10 cellular contexts compared by ENCODE assay signal in the genomic region with DNA sequence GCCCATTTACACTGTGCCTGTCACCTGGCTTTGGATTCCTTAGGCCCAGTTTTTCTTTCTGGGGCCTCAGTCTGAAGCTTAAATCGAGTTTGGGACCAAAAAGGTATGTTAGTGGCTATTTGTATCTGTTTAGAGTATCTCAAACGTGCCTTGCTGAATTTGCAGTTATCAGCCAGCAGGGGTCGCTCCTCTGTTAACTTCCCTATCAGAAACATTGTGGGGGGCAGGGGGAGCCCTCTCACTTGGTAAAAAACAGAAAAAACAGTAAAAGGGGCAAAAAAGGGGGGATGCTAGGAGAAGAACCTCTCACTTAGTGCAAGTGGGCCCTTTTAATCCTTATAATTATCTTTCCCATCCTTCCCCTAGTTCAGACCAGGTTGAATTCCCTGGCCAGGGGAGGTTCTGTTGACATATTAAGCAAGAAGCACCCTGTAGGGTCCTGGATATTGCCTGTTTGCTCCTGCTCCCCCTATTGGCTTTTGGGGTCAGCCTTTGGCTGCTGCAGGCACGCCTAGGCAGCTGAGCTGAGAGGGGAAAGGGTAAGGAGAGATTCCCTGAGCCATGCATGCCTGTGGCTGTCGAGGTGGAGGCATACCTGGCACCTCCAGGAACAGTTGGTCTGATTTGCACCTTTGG. TPM values are rescaled to one million over a fixed set of nuclear protein-coding genes. Genes with fewer than 3 reads are reported as not detected.
DNase-seq lines count a peak whose midpoint lies in the region; ATAC-seq and TF ChIP-seq lines count a peak whose summit lies in the region.
"Had no signal": no experiment of that assay in that cellular context is flagged by ENCODE, and none has a peak within 500 bp of the region (broad histone marks: within the 10 kb centered on the region; RNA-seq: fewer than 3 reads in every experiment).

No MANE protein-coding gene starts in this region.

- no CpG with 5 or more reads among the region's 5 CpGs for WGBS in H9 (ENCODE audit: extremely low coverage, insufficient read length, low lambda C conversion rate)
- WGBS in adrenal gland, 4 donors = 62 to 72% (median 65%) methylated on average over 5 of the region's 5 CpGs
- WGBS in stomach, 5 donors = 54 to 68% (median 62%) methylated on average over 5 of the region's 5 CpGs

- H3K4me3 ChIP-seq in CD4-positive, CD25-positive, alpha-beta regulatory T cell (ENCODE audit: low read depth, low read length) = no peak overlapping the region
- H3K4me3 ChIP-seq in adrenal gland (no peak overlapping the region), lower lobe of right lung (no peak overlapping the region), stomach (no peak overlapping the region)
- H3K4me3 ChIP-seq: skin epidermis had no signal

- H3K4me1 ChIP-seq in CD4-positive, CD25-positive, alpha-beta regulatory T cell (ENCODE audit: control insufficient read depth, insufficient read depth, low read length, poor library complexity, severe bottlenecking) = no peaks in the 10 kb centered on the region
- H3K4me1 ChIP-seq in H9 (ENCODE audit: insufficient read depth, low read length) (no peaks in the 10 kb centered on the region; the same call in 1 of the 2 replicates), adrenal gland (replicated peaks in 1 of 2) (no peaks in the 10 kb centered on the region), lower lobe of right lung (no peaks in the 10 kb centered on the region), stomach (no peaks in the 10 kb centered on the region)

- H3K9me3 Mint-ChIP-seq in CD4-positive, CD25-positive, alpha-beta regulatory T cell = peaks cover 0 to 1% (median 0%) of the 10 kb centered on the region in 7 donors
- peaks cover 2 to 7% of the 10 kb centered on the region in 2 experiments; a peak in 3 of 5 replicates for H3K9me3 Mint-ChIP-seq in H9

- H3K14ac ChIP-seq in H9 (ENCODE audit: insufficient read depth, low read length) = no peak overlapping the region; the same call in 1 of the 2 replicates

- no peaks in the 10 kb centered on the region for H4K20me1 ChIP-seq in H9 (ENCODE audit: control insufficient read depth, insufficient read depth, insufficient read length)

- H3K4ac ChIP-seq in H9 (ENCODE audit: low read depth, low read length) = no peak overlapping the region

- H3K36me3 ChIP-seq in CD4-positive, CD25-positive, alpha-beta regulatory T cell (ENCODE audit: control insufficient read depth, insufficient read depth, low read length) = no peaks in the 10 kb centered on the region
- no peaks in the 10 kb centered on the region for H3K36me3 ChIP-seq in adrenal gland (replicated peaks in 1 of 2)
- H3K36me3 ChIP-seq in lower lobe of right lung = no peaks in the 10 kb centered on the region
- H3K36me3 ChIP-seq in stomach = no peaks in the 10 kb centered on the region

- peaks cover 0 to 8% (median 5%) of the 10 kb centered on the region in 4 donors for H3K4me1 Mint-ChIP-seq in CD4-positive, CD25-positive, alpha-beta regulatory T cell
- peaks cover 5% of the 10 kb centered on the region in 2 experiments for H3K4me1 Mint-ChIP-seq in H9

- H3K23ac ChIP-seq in H9 (ENCODE audit: insufficient read length, low read depth, low read length) = no peak overlapping the region

- no peaks in the 10 kb centered on the region for H3K27me3 ChIP-seq in CD4-positive, CD25-positive, alpha-beta regulatory T cell (ENCODE audit: control insufficient read depth, insufficient read depth, low read length)
- H3K27me3 ChIP-seq in H9 (ENCODE audit: insufficient read depth, low read length) (no peaks in the 10 kb centered on the region), adrenal gland (no peaks in the 10 kb centered on the region), lower lobe of right lung (ENCODE audit: low read depth) (no peaks in the 10 kb centered on the region), stomach (no peaks in the 10 kb centered on the region)

- H3K23me2 ChIP-seq in H9 (ENCODE audit: insufficient read length, low read depth, low read length, poor library complexity, severe bottlenecking) = no peaks in the 10 kb centered on the region

- no peak overlapping the region for H3K27ac Mint-ChIP-seq in CD4-positive, CD25-positive, alpha-beta regulatory T cell
- H3K27ac Mint-ChIP-seq in H9 = no peak overlapping the region; a peak in 1 of 7 replicates

- H2BK15ac ChIP-seq in H9 (ENCODE audit: low read depth, low read length) = no peak overlapping the region

- intact Hi-C loops in adrenal gland (cut with DNase I) = no loop called here
- intact Hi-C loops in lower lobe of right lung (cut with DNase I) = no loop called here
- intact Hi-C loops in stomach (cut with DNase I; ENCODE audit: low total_unique reads) = no loop called here

- peak in 2 of 3 donors; percentile 24 to 45 for DNase-seq in CD4-positive, CD25-positive, alpha-beta regulatory T cell
- DNase-seq in H9 (peak; percentile 30), adrenal gland (no peak), lower lobe of right lung (no peak), epidermal melanocyte (ENCODE audit: insufficient read length, low spot score) (no peak), stomach (no peak)
- DNase-seq: NCI-H1092 treated with DMSO at 0.1 percent for 48 hours had no signal

- no peak overlapping the region for H2BK120ac ChIP-seq in H9 (ENCODE audit: low read depth, low read length, poor library complexity, severe bottlenecking)

- H3K4me3 Mint-ChIP-seq in CD4-positive, CD25-positive, alpha-beta regulatory T cell = no peak overlapping the region
- no peak overlapping the region for H3K4me3 Mint-ChIP-seq in H9

- H3K56ac ChIP-seq in H9 (ENCODE audit: insufficient read length, low read depth, low read length) = no peak overlapping the region

- H3K79me2 ChIP-seq in H9 (ENCODE audit: insufficient read depth, low read length) = no peaks in the 10 kb centered on the region

- H3K4me2 ChIP-seq in H9 (ENCODE audit: insufficient read depth, insufficient read length, low read length) = no peak overlapping the region

- H2AFZ ChIP-seq in H9 (ENCODE audit: low read length) = no peak overlapping the region

- H3K27me3 Mint-ChIP-seq in CD4-positive, CD25-positive, alpha-beta regulatory T cell = no peaks in the 10 kb centered on the region
- H3K27me3 Mint-ChIP-seq in H9 (ENCODE audit: low read depth) = no peaks in the 10 kb centered on the region

- H2BK12ac ChIP-seq in H9 (ENCODE audit: insufficient read length, low read depth, low read length) = no peak overlapping the region

- H4K91ac ChIP-seq in H9 (ENCODE audit: insufficient read length, low read depth, low read length) = no peak overlapping the region

- no peak for TF ChIP-seq EP300 in stomach (IDR thresholded peaks at IDR 0.05)

- no peak overlapping the region for H4K8ac ChIP-seq in H9 (replicated peaks; ENCODE audit: insufficient read length, low read depth, low read length)

- peak; percentile 78 for TF ChIP-seq CTCF in H9 (conservative IDR thresholded peaks at IDR 0.05)
- TF ChIP-seq CTCF in adrenal gland (IDR thresholded peaks at IDR 0.05) = peak; percentile 9 to 39 (median 30)
- TF ChIP-seq CTCF in lower lobe of right lung (IDR thresholded peaks at IDR 0.05) = peak; percentile 46
- TF ChIP-seq CTCF in stomach (IDR thresholded peaks at IDR 0.05) = peak in 2 of 7 experiments; percentile 35 to 48

- H3K18ac ChIP-seq in H9 (ENCODE audit: insufficient read length, low read depth, low read length) = no peak overlapping the region

- no peak overlapping the region for H2BK5ac ChIP-seq in H9 (ENCODE audit: insufficient read length, low read length)

- H3K79me1 ChIP-seq in H9 (ENCODE audit: insufficient read depth, low read depth, low read length, poor library complexity, severe bottlenecking) = no peaks in the 10 kb centered on the region

- no peak overlapping the region for H2BK20ac ChIP-seq in H9 (ENCODE audit: low read depth, low read length, poor library complexity, severe bottlenecking)

- no peak overlapping the region for H3K27ac ChIP-seq in CD4-positive, CD25-positive, alpha-beta regulatory T cell (ENCODE audit: insufficient read depth, low read length, poor library complexity, severe bottlenecking)
- H3K27ac ChIP-seq in H9 (ENCODE audit: insufficient read length, low read depth, low read length) = no peak overlapping the region
- H3K27ac ChIP-seq in adrenal gland = no peak overlapping the region
- H3K27ac ChIP-seq in lower lobe of right lung = no peak overlapping the region
- no peak overlapping the region for H3K27ac ChIP-seq in stomach
- H3K27ac ChIP-seq: skin epidermis had no signal

- TF ChIP-seq POLR2A in adrenal gland (IDR thresholded peaks at IDR 0.05) (no peak), stomach (IDR thresholded peaks at IDR 0.05) (no peak)

- H3K9me3 ChIP-seq in CD4-positive, CD25-positive, alpha-beta regulatory T cell (ENCODE audit: control insufficient read depth in 2 of 2, low read length in 2 of 2) = no peaks in the 10 kb centered on the region
- no peaks in the 10 kb centered on the region for H3K9me3 ChIP-seq in H9 (ENCODE audit: control insufficient read depth, low read depth, low read length)
- H3K9me3 ChIP-seq in adrenal gland (replicated peaks in 1 of 3) = no peaks in the 10 kb centered on the region
- H3K9me3 ChIP-seq in lower lobe of right lung = no peaks in the 10 kb centered on the region
- no peaks in the 10 kb centered on the region for H3K9me3 ChIP-seq in stomach

- ATAC-seq in CD4-positive, CD25-positive, alpha-beta regulatory T cell (ENCODE audit: low read depth in 2 of 2) = peak in 1 of 2 donors; percentile 28
- ATAC-seq in lower lobe of right lung (no peak), HG02798 (IDR thresholded peaks at IDR 0.05; ENCODE audit: poor library complexity, unreplicated experiment) (no peak), GM21423 (IDR thresholded peaks at IDR 0.05; ENCODE audit: unreplicated experiment) (no peak)

- H3K36me3 Mint-ChIP-seq in CD4-positive, CD25-positive, alpha-beta regulatory T cell = peaks cover 3% of the 10 kb centered on the region
- peaks cover 0 to 5% (median 0%) of the 10 kb centered on the region in 3 experiments; a peak in 2 of 7 replicates for H3K36me3 Mint-ChIP-seq in H9 (ENCODE audit: insufficient read depth in 1 of 3, low read depth in 3 of 3)

- no peak overlapping the region for H4K5ac ChIP-seq in H9 (ENCODE audit: insufficient read length, low read depth, low read length)

- H3K9ac ChIP-seq in H9 (ENCODE audit: extremely low read depth, insufficient read length, low read length) = no peak overlapping the region

- H2AK5ac ChIP-seq in H9 (ENCODE audit: insufficient read length, low read length) = no peak overlapping the region

- no peak overlapping the region for H3T11ph ChIP-seq in H9 (ENCODE audit: low read length)

RNA-seq across cellular contexts. Expression of gene IFIH1, which starts 8.8 kb away (rescaled TPM):
- 52.8 TPM for total RNA-seq in CD4-positive, CD25-positive, alpha-beta regulatory T cell
- polyA plus RNA-seq in CD4-positive, CD25-positive, alpha-beta regulatory T cell = 10 to 100 TPM; 17.2 to 20.0 (median 17.9) TPM
- total RNA-seq in H9 (2021) = 0.81 and 1.1 TPM in 2 replicates
- total RNA-seq in adrenal gland = 10 to 100 TPM; 11.7 to 21.8 (median 15.8) TPM
- polyA plus RNA-seq in adrenal gland = 10 to 100 TPM in 1 of 3 donors, 1 to 10 TPM in 2; 7.8 to 25.6 (median 9.3) TPM
- 44.1 TPM for total RNA-seq in lower lobe of right lung
- total RNA-seq in stomach = 10 to 100 TPM in 3 of 5 donors, 1 to 10 TPM in 2; 2.6 to 37.5 (median 11.2) TPM
- 10 to 100 TPM in 1 of 3 donors, 1 to 10 TPM in 2; 6.4 to 10.7 (median 9.5) TPM for polyA plus RNA-seq in stomach

RNA-seq across cellular contexts. Expression of gene GCA, which starts 16.7 kb away (rescaled TPM):
- total RNA-seq in CD4-positive, CD25-positive, alpha-beta regulatory T cell = 12.1 TPM
- polyA plus RNA-seq in CD4-positive, CD25-positive, alpha-beta regulatory T cell = 10 to 100 TPM; 19.7 to 27.3 (median 26.3) TPM
- total RNA-seq in H9 (2021) = 31.0 and 32.9 TPM in 2 replicates
- 10 to 100 TPM in 7 of 8 donors, 1 to 10 TPM in 1; 3.4 to 33.9 (median 21.7) TPM for total RNA-seq in adrenal gland
- 10 to 100 TPM; 11.8 to 18.7 (median 12.9) TPM for polyA plus RNA-seq in adrenal gland
- total RNA-seq in lower lobe of right lung = 94.0 TPM
- total RNA-seq in stomach = 100 to 1,000 TPM in 1 of 5 donors, 10 to 100 TPM in 4; 10.1 to 239 (median 26.3) TPM
- polyA plus RNA-seq in stomach = 10 to 100 TPM; 17.9 to 28.4 (median 22.0) TPM

Comparison
In these comparisons a context has a peak if more than half of its experiments do, and no peak if none do; other contexts are left out.
1. DNase-seq: peak in CD4-positive, CD25-positive, alpha-beta regulatory T cell (2 of 3) and H9 (single experiment); none in adrenal gland (0 of 7), lower lobe of right lung (single experiment), epidermal melanocyte (single experiment) and stomach (single experiment).